ENCODE assay signal across 9 cellular contexts in the genomic region with DNA sequence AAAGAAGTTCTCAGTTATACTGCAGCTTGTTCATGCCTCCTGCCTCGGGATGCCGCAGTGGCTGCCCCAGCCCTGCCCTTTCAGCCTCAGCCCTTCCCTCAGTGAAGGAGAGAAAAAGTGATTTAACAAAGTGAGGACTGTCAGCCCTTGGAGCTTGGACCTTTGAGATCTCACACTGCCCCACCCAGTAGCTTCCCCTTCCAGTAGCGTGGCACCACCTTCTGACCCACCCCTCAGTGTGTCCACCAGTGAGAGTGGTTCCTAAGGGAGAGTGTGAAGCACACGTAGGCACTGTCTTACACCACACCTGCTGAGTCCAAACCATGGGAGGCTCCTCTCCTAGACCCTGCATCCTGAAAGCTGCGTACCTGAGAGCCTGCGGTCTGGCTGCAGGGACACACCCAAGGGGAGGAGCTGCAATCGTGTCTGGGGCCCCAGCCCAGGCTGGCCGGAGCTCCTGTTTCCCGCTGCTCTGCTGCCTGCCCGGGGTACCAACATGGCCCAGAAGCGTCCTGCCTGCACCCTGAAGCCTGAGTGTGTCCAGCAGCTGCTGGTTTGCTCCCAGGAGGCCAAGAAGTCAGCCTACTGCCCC. TPM values are rescaled to one million over a fixed set of nuclear protein-coding genes. Genes with fewer than 3 reads are reported as not detected.
DNase-seq lines count a peak whose midpoint lies in the region; ATAC-seq, FAIRE-seq and TF ChIP-seq lines count a peak whose summit lies in the region.
"Had no signal": no experiment of that assay in that cellular context is flagged by ENCODE, and none has a peak within 500 bp of the region (broad histone marks: within the 10 kb centered on the region; RNA-seq: fewer than 3 reads in every experiment).

A gene (plus strand): TSS at position 464 of the 592 bp plus-strand sequence. CDS start 33 bp downstream, at position 497.

- H3K4me1 ChIP-seq in HUES64 (ENCODE audit: insufficient read depth, low read length) (peaks cover 11% of the 10 kb centered on the region), astrocyte (ENCODE audit: insufficient read depth, low read length) (peaks cover 11% of the 10 kb centered on the region), keratinocyte (ENCODE audit: control insufficient read depth, extremely low read depth, insufficient read depth, low read length) (peaks cover 16% of the 10 kb centered on the region), smooth muscle cell (ENCODE audit: low read depth) (peaks cover 11% of the 10 kb centered on the region)

- TF ChIP-seq CTCF in astrocyte (IDR thresholded peaks at IDR 0.05; ENCODE audit: insufficient read depth, low read depth, low read length), result no peak
- no peak for TF ChIP-seq CTCF in keratinocyte (optimal IDR thresholded peaks at IDR 0.05 in 1 of 3, IDR thresholded peaks at IDR 0.05 in 1 of 3, conservative IDR thresholded peaks at IDR 0.05 in 1 of 3; ENCODE audit: extremely low read depth in 1 of 3, insufficient read depth in 2 of 3, low read length in 3 of 3)
- TF ChIP-seq CTCF in smooth muscle cell (IDR thresholded peaks at IDR 0.05; ENCODE audit: borderline replicate concordance, insufficient read depth, poor library complexity, severe bottlenecking), result no peak
- TF ChIP-seq CTCF in osteocyte (IDR thresholded peaks at IDR 0.05), result no peak

- no peak for FAIRE-seq in astrocyte (lab: Jason Lieb, UNC)
- peak; percentile 95 for FAIRE-seq in keratinocyte (lab: Jason Lieb, UNC)

- peak within 1 kb of the TSS; percentile 41 for H3K4me3 ChIP-seq in HUES64 (ENCODE audit: low read length)
- H3K4me3 ChIP-seq in astrocyte (ENCODE audit: insufficient read depth, low read depth, low read length), result no peak within 1 kb of the TSS
- peak within 1 kb of the TSS; percentile 62 to 83 (median 75) for H3K4me3 ChIP-seq in keratinocyte (ENCODE audit: control insufficient read depth in 2 of 3, extremely low read depth in 1 of 3, insufficient read depth in 2 of 3, low read depth in 1 of 3, low read length in 3 of 3)
- no peak within 1 kb of the TSS for H3K4me3 ChIP-seq in smooth muscle cell

- H3K27ac ChIP-seq in HUES64 (ENCODE audit: low read depth, low read length) (no peak within 1 kb of the TSS), astrocyte (ENCODE audit: low read depth, low read length) (no peak within 1 kb of the TSS), keratinocyte (ENCODE audit: control insufficient read depth, insufficient read depth, low read length) (peak within 1 kb of the TSS; percentile 53), smooth muscle cell (ENCODE audit: low read depth) (no peak within 1 kb of the TSS)

- no peaks in the 10 kb centered on the region for H3F3A ChIP-seq in smooth muscle cell (ENCODE audit: low read depth)

- H3K36me3 ChIP-seq in HUES64 (ENCODE audit: insufficient read depth, low read length) (no peaks in the 10 kb centered on the region), astrocyte (ENCODE audit: insufficient read depth, low read length) (no peaks in the 10 kb centered on the region), keratinocyte (ENCODE audit: control insufficient read depth in 2 of 2, extremely low read depth in 1 of 2, insufficient read depth in 2 of 2, low read length in 2 of 2) (peaks cover under 1 to 4% of the 10 kb centered on the region in 2 experiments), smooth muscle cell (ENCODE audit: low read depth) (no peaks in the 10 kb centered on the region)

- no peaks in the 10 kb centered on the region for H3K9me3 Mint-ChIP-seq in astrocyte (ENCODE audit: unreplicated experiment)
- no peaks in the 10 kb centered on the region for H3K9me3 Mint-ChIP-seq in activated T-helper 1 cell treated with anti-CD3 and anti-CD28 coated beads, Interleukin-12 subunit alpha, Interleukin-12 subunit beta, Interleukin-2, Interleukin-4 antibody, amounts not matched to agents 30 ng/mL and 10 ng/mL and 1 ng/mL, durations not matched to agents 14 hours and 24 hours and 36 hours
- H3K9me3 Mint-ChIP-seq in osteocyte (ENCODE audit: unreplicated experiment), result no peaks in the 10 kb centered on the region

- no peaks in the 10 kb centered on the region for H3K79me2 ChIP-seq in astrocyte (ENCODE audit: insufficient read depth, low read length)
- H3K79me2 ChIP-seq in keratinocyte (ENCODE audit: control insufficient read depth, insufficient read depth, low read length), result peaks cover 34% of the 10 kb centered on the region
- no peaks in the 10 kb centered on the region for H3K79me2 ChIP-seq in smooth muscle cell (ENCODE audit: low read depth)

- no peak within 1 kb of the TSS for H3K4me3 Mint-ChIP-seq in astrocyte (ENCODE audit: unreplicated experiment)
- H3K4me3 Mint-ChIP-seq in activated T-helper 1 cell treated with anti-CD3 and anti-CD28 coated beads, Interleukin-12 subunit alpha, Interleukin-12 subunit beta, Interleukin-2, Interleukin-4 antibody, amounts not matched to agents 30 ng/mL and 10 ng/mL and 1 ng/mL, durations not matched to agents 14 hours and 24 hours and 36 hours, result no peak within 1 kb of the TSS
- H3K4me3 Mint-ChIP-seq in osteocyte (ENCODE audit: unreplicated experiment), result no peak within 1 kb of the TSS

- ATAC-seq in HG02798 (IDR thresholded peaks at IDR 0.05; ENCODE audit: poor library complexity, unreplicated experiment), result no peak

- no peaks in the 10 kb centered on the region for H3K9me3 ChIP-seq in HUES64 (ENCODE audit: insufficient read depth, low read depth, low read length)
- H3K9me3 ChIP-seq in astrocyte (ENCODE audit: insufficient read depth, low read depth, low read length), result no peaks in the 10 kb centered on the region
- H3K9me3 ChIP-seq in keratinocyte (ENCODE audit: control insufficient read depth, low read depth, low read length), result no peaks in the 10 kb centered on the region
- no peaks in the 10 kb centered on the region for H3K9me3 ChIP-seq in smooth muscle cell (replicated peaks; ENCODE audit: low read depth)

- H2AFZ ChIP-seq in astrocyte (ENCODE audit: low read depth, low read length) (peak within 1 kb of the TSS; percentile 50), keratinocyte (ENCODE audit: control insufficient read depth, low read length) (peak within 1 kb of the TSS; percentile 12), smooth muscle cell (ENCODE audit: low read depth) (no peak within 1 kb of the TSS)

- no peak within 1 kb of the TSS for H3K9ac ChIP-seq in HUES64 (ENCODE audit: low read depth, low read length)
- no peak within 1 kb of the TSS for H3K9ac ChIP-seq in astrocyte (ENCODE audit: low read length)
- peak within 1 kb of the TSS; percentile 81 for H3K9ac ChIP-seq in keratinocyte (ENCODE audit: control insufficient read depth, extremely low read depth, insufficient read depth, low read length)
- H3K9ac ChIP-seq in smooth muscle cell (ENCODE audit: low read depth), result no peak within 1 kb of the TSS

- dilution Hi-C loops in keratinocyte (cut with MboI; ENCODE audit: extremely low pct_ligation_motif_present, low sequenced_read_pairs), result no loop called here

- H3K27me3 ChIP-seq in HUES64 (ENCODE audit: insufficient read depth, low read length), result no peaks in the 10 kb centered on the region
- peaks cover 3% of the 10 kb centered on the region for H3K27me3 ChIP-seq in astrocyte (ENCODE audit: insufficient read depth, low read length)
- H3K27me3 ChIP-seq in keratinocyte (ENCODE audit: control insufficient read depth, extremely low read depth, insufficient read depth, low read length), result no peaks in the 10 kb centered on the region
- H3K27me3 ChIP-seq in smooth muscle cell (ENCODE audit: low read depth), result no peaks in the 10 kb centered on the region

- intact Hi-C loops in activated T-helper 1 cell treated with anti-CD3 and anti-CD28 coated beads, Interleukin-12 subunit alpha, Interleukin-12 subunit beta, Interleukin-2, Interleukin-4 antibody, amounts not matched to agents 30 ng/mL and 10 ng/mL and 1 ng/mL, durations not matched to agents 14 hours and 24 hours and 36 hours (cut with micrococcal nuclease), result no loop called here

- H3K36me3 Mint-ChIP-seq in astrocyte (ENCODE audit: low read depth, unreplicated experiment), result no peaks in the 10 kb centered on the region
- no peaks in the 10 kb centered on the region for H3K36me3 Mint-ChIP-seq in activated T-helper 1 cell treated with anti-CD3 and anti-CD28 coated beads, Interleukin-12 subunit alpha, Interleukin-12 subunit beta, Interleukin-2, Interleukin-4 antibody, amounts not matched to agents 30 ng/mL and 10 ng/mL and 1 ng/mL, durations not matched to agents 14 hours and 24 hours and 36 hours (ENCODE audit: low read depth)
- H3K36me3 Mint-ChIP-seq in osteocyte (ENCODE audit: unreplicated experiment), result no peaks in the 10 kb centered on the region

- 22% methylated on average over 11 of the region's 11 CpGs for WGBS in HUES64
- WGBS in smooth muscle cell (ENCODE audit: low lambda C conversion rate), result 36% methylated on average over 11 of the region's 11 CpGs

- H3K27ac Mint-ChIP-seq in astrocyte (ENCODE audit: unreplicated experiment), result no peak within 1 kb of the TSS
- H3K27ac Mint-ChIP-seq in activated T-helper 1 cell treated with anti-CD3 and anti-CD28 coated beads, Interleukin-12 subunit alpha, Interleukin-12 subunit beta, Interleukin-2, Interleukin-4 antibody, amounts not matched to agents 30 ng/mL and 10 ng/mL and 1 ng/mL, durations not matched to agents 14 hours and 24 hours and 36 hours, result no peak within 1 kb of the TSS
- H3K27ac Mint-ChIP-seq in osteocyte (ENCODE audit: unreplicated experiment), result no peak within 1 kb of the TSS

- DNase-seq in astrocyte (ENCODE audit: low read depth) (no peak), keratinocyte (ENCODE audit: low read depth, low spot score) (peak; percentile 91), smooth muscle cell (lab: John Stamatoyannopoulos, UW; ENCODE audit: unreplicated experiment) (no peak), osteocyte (ENCODE audit: extremely low spot score, unreplicated experiment) (no peak)
- no peak for DNase-seq in activated T-helper 1 cell treated with anti-CD3 and anti-CD28 coated beads, Interleukin-12 subunit alpha, Interleukin-12 subunit beta, Interleukin-2, Interleukin-4 antibody, amounts not matched to agents 30 ng/mL and 10 ng/mL and 1 ng/mL, durations not matched to agents 14 hours and 24 hours and 36 hours (ENCODE audit: low spot score)
- no peak for DNase-seq in central memory CD4-positive, alpha-beta T cell
- DNase-seq: NCI-H2171 had no signal

- H3K4me1 Mint-ChIP-seq in astrocyte (ENCODE audit: low read depth, unreplicated experiment) (peaks cover 3% of the 10 kb centered on the region), osteocyte (ENCODE audit: unreplicated experiment) (peaks cover 7% of the 10 kb centered on the region)
- peaks cover 9% of the 10 kb centered on the region for H3K4me1 Mint-ChIP-seq in activated T-helper 1 cell treated with anti-CD3 and anti-CD28 coated beads, Interleukin-12 subunit alpha, Interleukin-12 subunit beta, Interleukin-2, Interleukin-4 antibody, amounts not matched to agents 30 ng/mL and 10 ng/mL and 1 ng/mL, durations not matched to agents 14 hours and 24 hours and 36 hours (ENCODE audit: low read depth)

- H4K20me1 ChIP-seq in astrocyte (ENCODE audit: insufficient read depth, low read length) (no peaks in the 10 kb centered on the region), keratinocyte (ENCODE audit: control insufficient read depth, extremely low read depth, insufficient read depth, low read length) (no peaks in the 10 kb centered on the region), smooth muscle cell (ENCODE audit: low read depth) (no peaks in the 10 kb centered on the region)

- no peaks in the 10 kb centered on the region for H3K9me1 ChIP-seq in keratinocyte (ENCODE audit: control insufficient read depth, extremely low read depth, insufficient read depth, low read length)

- H3K4me2 ChIP-seq in astrocyte (ENCODE audit: low read length) (peak within 1 kb of the TSS; percentile 25), keratinocyte (ENCODE audit: control insufficient read depth, extremely low read depth, insufficient read depth, low read depth, low read length) (peak within 1 kb of the TSS; percentile 98), smooth muscle cell (peak within 1 kb of the TSS; percentile 52)

- H3K27me3 Mint-ChIP-seq in astrocyte (ENCODE audit: low read depth, unreplicated experiment), result peaks cover 43% of the 10 kb centered on the region
- peaks cover 36% of the 10 kb centered on the region for H3K27me3 Mint-ChIP-seq in activated T-helper 1 cell treated with anti-CD3 and anti-CD28 coated beads, Interleukin-12 subunit alpha, Interleukin-12 subunit beta, Interleukin-2, Interleukin-4 antibody, amounts not matched to agents 30 ng/mL and 10 ng/mL and 1 ng/mL, durations not matched to agents 14 hours and 24 hours and 36 hours (ENCODE audit: insufficient read depth)
- H3K27me3 Mint-ChIP-seq in osteocyte (ENCODE audit: unreplicated experiment), result peaks cover 15% of the 10 kb centered on the region

RNA-seq across cellular contexts. Expression of the gene that starts here (rescaled TPM):
- 15.9 TPM for polyA plus RNA-seq in HUES64 (2013, experiment 1 of 2)
- polyA plus RNA-seq in HUES64 (2013, experiment 2 of 2), result 19.8 TPM
- not detected in 2 replicates for total RNA-seq in astrocyte
- polyA plus RNA-seq in keratinocyte, result 44.9 to 136 TPM (median 64.6 TPM) in 3 replicates
- polyA plus RNA-seq in keratinocyte (2011; ENCODE audit: low read depth), result 23.2 TPM
- 89.5 and 115 TPM in 2 replicates for polyA plus RNA-seq in keratinocyte (2011; cell fraction: cytosol; rRNA removed)
- polyA plus RNA-seq in keratinocyte (2011; cell fraction: nucleus; rRNA removed), result 29.0 and 36.3 TPM in 2 replicates
- polyA plus RNA-seq in keratinocyte (2012; ENCODE audit: low replicate concordance), result 97.3 and 122 TPM in 2 replicates
- 49.6 to 153 TPM (median 69.5 TPM) in 3 replicates for polyA minus RNA-seq in keratinocyte
- polyA minus RNA-seq in keratinocyte (2011; cell fraction: cytosol; rRNA and poly(A)+ RNA removed), result 40.7 TPM
- polyA minus RNA-seq in keratinocyte (2011; cell fraction: nucleus; rRNA and poly(A)+ RNA removed), result 7.8 and 14.0 TPM in 2 replicates
- total RNA-seq in smooth muscle cell, result 0.58 TPM in 1 of 2 replicates, not detected in the other
- polyA plus RNA-seq in smooth muscle cell, result 0.78 and 2.7 TPM in 2 replicates
- not detected in 2 replicates for total RNA-seq in activated T-helper 1 cell treated with anti-CD3 and anti-CD28 coated beads, Interleukin-12 subunit alpha, Interleukin-12 subunit beta, Interleukin-2, Interleukin-4 antibody, amounts not matched to agents 30 ng/mL and 10 ng/mL and 1 ng/mL, durations not matched to agents 14 hours and 24 hours and 36 hours
- total RNA-seq in osteocyte, result not detected in 2 replicates

Comparison
In these comparisons a context has a peak if more than half of its experiments do, and no peak if none do; other contexts are left out.
1. H3K4me3 ChIP-seq: peak in HUES64 (single experiment) and keratinocyte (3 of 3); none in astrocyte (single experiment) and smooth muscle cell (single experiment).
2. H3K4me2 ChIP-seq: peak in every context shown above with its lines; median percentile 98 in keratinocyte; 52 in smooth muscle cell; 25 in astrocyte.